Comparison of ENCODE assay signal across 19 cellular contexts in genomic region chr17:67476787-67477335, GRCh38.
DNase-seq lines count a peak whose midpoint lies in the region; ATAC-seq and TF ChIP-seq lines count a peak whose summit lies in the region.
"Had no signal": no experiment of that assay in that cellular context is flagged by ENCODE, and none has a peak within 500 bp of the region (broad histone marks: within the 10 kb centered on the region; RNA-seq: fewer than 3 reads in every experiment).

No MANE protein-coding gene starts in this region.

- H3K4me1 ChIP-seq in GM23248 (ENCODE audit: insufficient read depth) (peaks cover 35% of the 10 kb centered on the region), foreskin keratinocyte (peaks cover 14% of the 10 kb centered on the region)

- peak overlapping the region; percentile 75 for H3K27ac Mint-ChIP-seq in activated CD4-positive, alpha-beta T cell treated with anti-CD3 and anti-CD28 coated beads, Interleukin-2, amount 10 ng/mL, durations not matched to agents 24 days and 14 days
- H3K27ac Mint-ChIP-seq: activated B cell treated with CpG ODN at 0.5 μM for 24 hours had no signal

- in situ Hi-C loops in GM23248 (cut with MboI) = loop anchor here (5.0 kb wide), 1 partner anchor 95 kb away; no protein-coding TSS in a partner anchor

- WGBS in GM23248 (ENCODE audit: low coverage in 1 of 2, low lambda C conversion rate in 2 of 2, missing lambda C conversion rate in 2 of 2), 2 experiments = 91 to 94% methylated on average over 7 of the region's 7 CpGs

- H3K4me3 ChIP-seq in GM23248 = no peak overlapping the region
- H3K4me3 ChIP-seq: lung, thoracic aorta had no signal

- DNase-seq in activated CD4-positive, alpha-beta T cell treated with anti-CD3 and anti-CD28 coated beads, Interleukin-2, amount 10 ng/mL, durations not matched to agents 24 days and 14 days = peak; percentile 65
- DNase-seq in activated CD4-positive, alpha-beta T cell treated with anti-CD3 and anti-CD28 coated beads for 1 hour = no peak
- DNase-seq in GM23248 (peak; percentile 18), foreskin keratinocyte (no peak), GOT3 (lab: John Stamatoyannopoulos, UW) (no peak)
- peak; percentile 27 for DNase-seq in activated naive CD4-positive, alpha-beta T cell treated with anti-CD3 and anti-CD28 coated beads, Interleukin-2, amount 50 U/mL, for 16 hours
- DNase-seq: activated B cell treated with CpG ODN at 0.5 μM for 24 hours, BE2C, erythroblast, hippocampal formation, islet precursor cell, NCI-H1105 treated with DMSO at 0.1 percent for 48 hours, NCI-H2081 treated with DMSO at 0.1 percent for 48 hours, NCI-H510A, occipital lobe had no signal

- H3K9me3 Mint-ChIP-seq in activated CD4-positive, alpha-beta T cell treated with anti-CD3 and anti-CD28 coated beads, Interleukin-2, amount 10 ng/mL, durations not matched to agents 24 days and 14 days = peaks cover 1% of the 10 kb centered on the region
- H3K9me3 Mint-ChIP-seq: activated B cell treated with CpG ODN at 0.5 μM for 24 hours had no signal

- H3K4me3 Mint-ChIP-seq in activated CD4-positive, alpha-beta T cell treated with anti-CD3 and anti-CD28 coated beads, Interleukin-2, amount 10 ng/mL, durations not matched to agents 24 days and 14 days = no peak overlapping the region
- H3K4me3 Mint-ChIP-seq: activated B cell treated with CpG ODN at 0.5 μM for 24 hours had no signal

- no peaks in the 10 kb centered on the region for H4K20me1 ChIP-seq in GM23248 (ENCODE audit: insufficient read depth)

- no peaks in the 10 kb centered on the region for H3K27me3 Mint-ChIP-seq in activated CD4-positive, alpha-beta T cell treated with anti-CD3 and anti-CD28 coated beads, Interleukin-2, amount 10 ng/mL, durations not matched to agents 24 days and 14 days
- H3K27me3 Mint-ChIP-seq: activated B cell treated with CpG ODN at 0.5 μM for 24 hours had no signal

- no peak overlapping the region for H3K9ac ChIP-seq in GM23248

- H3K4me1 Mint-ChIP-seq in activated CD4-positive, alpha-beta T cell treated with anti-CD3 and anti-CD28 coated beads, Interleukin-2, amount 10 ng/mL, durations not matched to agents 24 days and 14 days = peaks cover 64% of the 10 kb centered on the region

- H2AFZ ChIP-seq in GM23248 = no peak overlapping the region

- no peak for TF ChIP-seq CTCF in foreskin keratinocyte (conservative IDR thresholded peaks at IDR 0.05)

- intact Hi-C loops in activated CD4-positive, alpha-beta T cell treated with anti-CD3 and anti-CD28 coated beads, Interleukin-2, amount 10 ng/mL, durations not matched to agents 24 days and 14 days (cut with micrococcal nuclease) = no loop called here

- peaks cover under 1% of the 10 kb centered on the region for H3K36me3 Mint-ChIP-seq in activated CD4-positive, alpha-beta T cell treated with anti-CD3 and anti-CD28 coated beads, Interleukin-2, amount 10 ng/mL, durations not matched to agents 24 days and 14 days (ENCODE audit: low read depth)

- H3K79me2 ChIP-seq in GM23248 (ENCODE audit: insufficient read depth) = peaks cover 74% of the 10 kb centered on the region

- ATAC-seq in foreskin keratinocyte = no peak
- no peak for ATAC-seq in GM18858 (IDR thresholded peaks at IDR 0.05; ENCODE audit: unreplicated experiment)
- no peak for ATAC-seq in HG03439 (IDR thresholded peaks at IDR 0.05; ENCODE audit: unreplicated experiment)

- H3K36me3 ChIP-seq in GM23248 (ENCODE audit: low read depth) = no peaks in the 10 kb centered on the region
- H3K36me3 ChIP-seq: BE2C, thoracic aorta had no signal

- H3K27me3 ChIP-seq in GM23248 (replicated peaks; ENCODE audit: insufficient read depth) = no peaks in the 10 kb centered on the region
- no peaks in the 10 kb centered on the region for H3K27me3 ChIP-seq in foreskin keratinocyte
- H3K27me3 ChIP-seq: BE2C had no signal

- H3K4me2 ChIP-seq in GM23248 (ENCODE audit: unreplicated experiment) = no peak overlapping the region

- peaks cover 28% of the 10 kb centered on the region for H3F3A ChIP-seq in GM23248 (ENCODE audit: insufficient read depth)

- H3K27ac ChIP-seq in GM23248 (no peak overlapping the region), foreskin keratinocyte (peak overlapping the region; percentile 51)
- H3K27ac ChIP-seq: thoracic aorta had no signal

- no peaks in the 10 kb centered on the region for H3K9me3 ChIP-seq in GM23248 (ENCODE audit: low read depth)
- H3K9me3 ChIP-seq: BE2C, thoracic aorta had no signal

- H3K9me2 ChIP-seq in GM23248 (ENCODE audit: insufficient read depth) = no peaks in the 10 kb centered on the region

Comparison
In these comparisons a context has a peak if more than half of its experiments do, and no peak if none do; other contexts are left out.
1. DNase-seq: peak in activated CD4-positive, alpha-beta T cell treated with anti-CD3 and anti-CD28 coated beads, Interleukin-2, amount 10 ng/mL, durations not matched to agents 24 days and 14 days (single experiment), GM23248 (single experiment) and activated naive CD4-positive, alpha-beta T cell treated with anti-CD3 and anti-CD28 coated beads, Interleukin-2, amount 50 U/mL, for 16 hours (single experiment); none in activated CD4-positive, alpha-beta T cell treated with anti-CD3 and anti-CD28 coated beads for 1 hour (single experiment), foreskin keratinocyte (0 of 2) and GOT3 (single experiment).